Comparison of ENCODE assay signal across 24 cellular contexts in genomic region chr14:100726467-100726811, GRCh38. TPM values are rescaled to one million over a fixed set of nuclear protein-coding genes. Genes with fewer than 3 reads are reported as not detected.
DNase-seq lines count a peak whose midpoint lies in the region; ATAC-seq and TF ChIP-seq lines count a peak whose summit lies in the region.
"Had no signal": no experiment of that assay in that cellular context is flagged by ENCODE, and none has a peak within 500 bp of the region (broad histone marks: within the 10 kb centered on the region; RNA-seq: fewer than 3 reads in every experiment).

No MANE protein-coding gene starts in this region.

- H3K9me3 ChIP-seq in endodermal cell (ENCODE audit: control insufficient read depth, low read length) (no peaks in the 10 kb centered on the region), mesodermal cell (ENCODE audit: control insufficient read depth, low read length) (no peaks in the 10 kb centered on the region)
- H3K9me3 ChIP-seq: heart right ventricle, MG63, uterus had no signal

- H3K4me3 Mint-ChIP-seq in endodermal cell: peak overlapping the region; percentile 68
- peak overlapping the region; percentile 71 for H3K4me3 Mint-ChIP-seq in type B pancreatic cell
- H3K4me3 Mint-ChIP-seq: activated B cell treated with CpG ODN at 0.5 μM for 24 hours; activated CD4-positive, alpha-beta memory T cell treated with anti-CD3 and anti-CD28 coated beads, Interleukin-2, amount 10 ng/mL, durations not matched to agents 7 days and 5 days; activated T-cell treated with anti-CD3 and anti-CD28 coated beads, Interleukin-2, amount 50 U/mL, for 24 hours; dendritic cell treated with granulocyte-macrophage colony-stimulating factor and Interleukin-4, amounts not matched to agents 40 ng/mL and 50 ng/mL, for 4 days had no signal

- CTCF ChIA-PET in RWPE1 (lab: Yijun Ruan, JAX): no interaction called here

- no peak overlapping the region for H3K27ac ChIP-seq in endodermal cell (ENCODE audit: low read depth, low read length)
- no peak overlapping the region for H3K27ac ChIP-seq in mesodermal cell (ENCODE audit: low read depth, low read length, severe bottlenecking)
- H3K27ac ChIP-seq in RWPE1: no peak overlapping the region
- H3K27ac ChIP-seq: heart right ventricle, uterus had no signal

- intact Hi-C loops in left ventricle myocardium superior (cut with micrococcal nuclease) (no loop called here), Right ventricle myocardium inferior (cut with DNase I) (no loop called here), head of caudate nucleus (cut with DNase I) (no loop called here)

- ATAC-seq in left ventricle myocardium superior: no peak
- ATAC-seq in Right ventricle myocardium inferior: no peak

- no peaks in the 10 kb centered on the region for H3K4me1 ChIP-seq in endodermal cell (ENCODE audit: control insufficient read depth, insufficient read depth, low read length)
- no peaks in the 10 kb centered on the region for H3K4me1 ChIP-seq in mesodermal cell (ENCODE audit: control insufficient read depth, insufficient read depth, low read length, poor library complexity, severe bottlenecking)
- H3K4me1 ChIP-seq: heart right ventricle, uterus had no signal

- H3K4me1 Mint-ChIP-seq in endodermal cell: peaks cover 22% of the 10 kb centered on the region
- peaks cover 24% of the 10 kb centered on the region for H3K4me1 Mint-ChIP-seq in type B pancreatic cell (ENCODE audit: unreplicated experiment)
- H3K4me1 Mint-ChIP-seq: activated B cell treated with CpG ODN at 0.5 μM for 24 hours; activated CD4-positive, alpha-beta memory T cell treated with anti-CD3 and anti-CD28 coated beads, Interleukin-2, amount 10 ng/mL, durations not matched to agents 7 days and 5 days had no signal

- DNase-seq in left ventricle myocardium superior (peak; percentile 28), Right ventricle myocardium inferior (ENCODE audit: missing footprints) (no peak), endodermal cell (peak; percentile 66), type B pancreatic cell (ENCODE audit: extremely low spot score, unreplicated experiment) (no peak), head of caudate nucleus (no peak), RWPE1 (ENCODE audit: low spot score) (no peak), NCI-H446 (lab: John Stamatoyannopoulos, UW) (no peak)
- DNase-seq: activated B cell treated with CpG ODN at 0.5 μM for 24 hours; activated CD4-positive, alpha-beta memory T cell treated with anti-CD3 and anti-CD28 coated beads, Interleukin-2, amount 10 ng/mL, durations not matched to agents 7 days and 5 days; activated naive CD4-positive, alpha-beta T cell; activated T-cell treated with anti-CD3 and anti-CD28 coated beads, Interleukin-2, amount 50 U/mL, for 24 hours; GOT3; heart right ventricle; mammary epithelial cell; MG63; NCI-H1436; NCI-H526 treated with DMSO at 0.1 percent for 48 hours; substantia nigra; T-helper 9 cell; uterus had no signal

- POLR2A ChIA-PET in RWPE1 (lab: Yijun Ruan, JAX; ENCODE audit: low non-redundant PET): no interaction called here

- H3K36me3 ChIP-seq in endodermal cell (ENCODE audit: control insufficient read depth, insufficient read depth, low read length) (no peaks in the 10 kb centered on the region), mesodermal cell (ENCODE audit: control insufficient read depth, insufficient read depth, low read length) (no peaks in the 10 kb centered on the region)
- H3K36me3 ChIP-seq: heart right ventricle, MG63, uterus had no signal

- peaks cover 41% of the 10 kb centered on the region for H3K27me3 ChIP-seq in endodermal cell (ENCODE audit: control insufficient read depth, insufficient read depth, low read length, poor library complexity, severe bottlenecking)
- H3K27me3 ChIP-seq: MG63 had no signal

- H3K36me3 Mint-ChIP-seq in endodermal cell (ENCODE audit: low read depth) (no peaks in the 10 kb centered on the region), type B pancreatic cell (peaks cover 4% of the 10 kb centered on the region)
- H3K36me3 Mint-ChIP-seq: CD14-positive monocyte had no signal

- H3K4me3 ChIP-seq in endodermal cell (ENCODE audit: low read length) (no peak overlapping the region), mesodermal cell (ENCODE audit: extremely low read depth, insufficient read depth, low read length, poor library complexity, severe bottlenecking) (peak overlapping the region; percentile 2)
- H3K4me3 ChIP-seq: MG63 had no signal

- WGBS in endodermal cell (ENCODE audit: insufficient coverage in 1 of 2, insufficient read length in 1 of 2), 2 experiments: 38 to 72% methylated on average over 9 to 27 of the region's 34 CpGs
- 41 to 51% methylated on average over 16 to 21 of the region's 34 CpGs for WGBS in mesodermal cell (ENCODE audit: insufficient coverage in 2 of 2), 2 experiments

- H3K9me3 Mint-ChIP-seq in endodermal cell: no peaks in the 10 kb centered on the region
- no peaks in the 10 kb centered on the region for H3K9me3 Mint-ChIP-seq in type B pancreatic cell
- H3K9me3 Mint-ChIP-seq: activated B cell treated with CpG ODN at 0.5 μM for 24 hours; activated CD4-positive, alpha-beta memory T cell treated with anti-CD3 and anti-CD28 coated beads, Interleukin-2, amount 10 ng/mL, durations not matched to agents 7 days and 5 days; activated T-cell treated with anti-CD3 and anti-CD28 coated beads, Interleukin-2, amount 50 U/mL, for 24 hours; dendritic cell treated with granulocyte-macrophage colony-stimulating factor and Interleukin-4, amounts not matched to agents 40 ng/mL and 50 ng/mL, for 4 days had no signal

- TF ChIP-seq CTCF in endodermal cell (conservative IDR thresholded peaks at IDR 0.05) (no peak), type B pancreatic cell (conservative IDR thresholded peaks at IDR 0.05) (no peak), RWPE1 (conservative IDR thresholded peaks at IDR 0.05; ENCODE audit: low read depth) (no peak)

- no peak overlapping the region for H3K9ac ChIP-seq in endodermal cell (ENCODE audit: extremely low read depth, low read length, poor library complexity, severe bottlenecking)

- H3K27ac Mint-ChIP-seq in endodermal cell: no peak overlapping the region
- H3K27ac Mint-ChIP-seq in type B pancreatic cell: no peak overlapping the region
- H3K27ac Mint-ChIP-seq: activated B cell treated with CpG ODN at 0.5 μM for 24 hours; activated CD4-positive, alpha-beta memory T cell treated with anti-CD3 and anti-CD28 coated beads, Interleukin-2, amount 10 ng/mL, durations not matched to agents 7 days and 5 days; activated T-cell treated with anti-CD3 and anti-CD28 coated beads, Interleukin-2, amount 50 U/mL, for 24 hours; CD14-positive monocyte; dendritic cell treated with granulocyte-macrophage colony-stimulating factor and Interleukin-4, amounts not matched to agents 40 ng/mL and 50 ng/mL, for 4 days had no signal

- H3K27me3 Mint-ChIP-seq in endodermal cell (ENCODE audit: insufficient read depth) (peaks cover 53% of the 10 kb centered on the region), type B pancreatic cell (peaks cover 77% of the 10 kb centered on the region)

RNA-seq across cellular contexts. Expression of gene DLK1, which starts 0.3 kb away (rescaled TPM):
- total RNA-seq in left ventricle myocardium superior: 22.7 TPM
- 52.3 TPM for total RNA-seq in Right ventricle myocardium inferior
- 100 to 1,000 TPM in 1 of 2 donors, 10 to 100 TPM in 1; 78.3 to 117 TPM for total RNA-seq in endodermal cell
- polyA plus RNA-seq in endodermal cell (2013, experiment 1 of 2): 99.8 TPM
- 92.1 TPM for polyA plus RNA-seq in endodermal cell (2013, experiment 2 of 2)
- polyA plus RNA-seq in mesodermal cell (2013, experiment 1 of 2): 147 TPM
- polyA plus RNA-seq in mesodermal cell (2013, experiment 2 of 2): 112 TPM
- 149 and 405 TPM in 2 replicates for total RNA-seq in type B pancreatic cell (ENCODE audit: low replicate concordance)
- total RNA-seq: activated B cell treated with CpG ODN at 0.5 μM for 24 hours; activated CD4-positive, alpha-beta memory T cell treated with anti-CD3 and anti-CD28 coated beads, Interleukin-2, amount 10 ng/mL, durations not matched to agents 7 days and 5 days; mammary epithelial cell had no signal
- polyA plus RNA-seq: CD14-positive monocyte, keratinocyte, mammary epithelial cell had no signal

Comparison
In these comparisons a context has a peak if more than half of its experiments do, and no peak if none do; other contexts are left out.
1. DNase-seq: peak in left ventricle myocardium superior (single experiment) and endodermal cell (single experiment); none in Right ventricle myocardium inferior (single experiment), type B pancreatic cell (single experiment), head of caudate nucleus (0 of 42), RWPE1 (single experiment) and NCI-H446 (0 of 2).